ENCODE assay signal across 8 cellular contexts in the genomic region with DNA sequence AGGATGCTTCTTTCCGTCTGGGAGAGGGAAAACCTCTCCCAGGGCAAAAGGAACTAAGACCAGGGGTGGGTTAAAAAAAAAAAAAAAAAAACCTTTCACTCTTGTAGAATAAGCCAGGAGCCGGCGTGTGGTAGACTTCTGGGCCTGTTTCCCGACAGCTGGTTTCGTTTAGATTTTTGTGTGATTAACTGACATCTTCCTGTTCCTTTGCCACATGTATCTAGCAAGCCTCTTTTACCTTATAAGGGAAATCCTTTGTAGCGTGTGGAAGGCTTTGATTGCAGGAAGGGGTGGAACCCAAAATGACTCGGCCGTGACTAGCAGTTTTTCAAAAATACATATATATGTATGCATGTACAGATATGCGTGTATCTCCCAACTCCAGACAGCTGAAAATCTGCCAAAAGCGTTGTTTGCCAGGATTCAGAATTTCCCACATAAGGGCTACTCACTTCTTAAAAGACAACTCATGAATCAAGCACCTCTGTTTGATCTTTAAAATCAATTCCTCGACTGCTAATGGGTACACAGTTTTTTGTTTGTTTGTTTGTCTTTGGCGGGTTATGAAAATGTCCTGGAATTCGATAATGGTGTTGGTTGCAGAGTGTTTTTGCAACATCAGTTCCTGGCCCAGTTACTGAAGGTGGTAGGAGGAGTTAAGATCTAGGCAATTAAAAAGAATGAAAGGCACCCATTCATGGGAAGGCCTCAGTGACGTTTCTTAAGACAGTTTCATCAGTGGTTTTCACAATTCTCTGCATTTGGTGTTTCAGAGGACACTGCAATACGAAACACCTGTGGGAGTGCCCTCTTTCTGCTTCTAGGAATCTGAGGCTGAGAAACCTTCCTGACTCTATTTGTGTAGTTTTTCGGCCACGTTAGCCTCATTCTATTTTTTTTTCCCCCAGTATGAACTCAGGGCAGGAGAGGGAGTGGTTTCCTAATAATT. TPM values are rescaled to one million over a fixed set of nuclear protein-coding genes. Genes with fewer than 3 reads are reported as not detected.
DNase-seq lines count a peak whose midpoint lies in the region; ATAC-seq and TF ChIP-seq lines count a peak whose summit lies in the region.

No MANE protein-coding gene starts in this region.

- no peaks in the 10 kb centered on the region for H3K27me3 Mint-ChIP-seq in dendritic cell treated with granulocyte-macrophage colony-stimulating factor and Interleukin-4, amounts not matched to agents 40 ng/mL and 50 ng/mL, for 4 days

- TF ChIP-seq RAD21 in liver (IDR thresholded peaks at IDR 0.05) = peak in 1 of 2 donors; percentile 4

- WGBS in liver = 32% methylated on average over 17 of the region's 17 CpGs

- intact Hi-C loops in dendritic cell treated with granulocyte-macrophage colony-stimulating factor and Interleukin-4, amounts not matched to agents 40 ng/mL and 50 ng/mL, for 4 days (cut with micrococcal nuclease) = no loop called here

- no peaks in the 10 kb centered on the region for H3K27me3 ChIP-seq in liver (ENCODE audit: control insufficient read depth in 4 of 4, insufficient read depth in 4 of 4, low read length in 3 of 4)

- no peaks in the 10 kb centered on the region for H3K9me3 ChIP-seq in liver (ENCODE audit: control insufficient read depth in 4 of 4, low read length in 3 of 4)

- H3K4me1 Mint-ChIP-seq in dendritic cell treated with granulocyte-macrophage colony-stimulating factor and Interleukin-4, amounts not matched to agents 40 ng/mL and 50 ng/mL, for 4 days (ENCODE audit: low read depth) = peaks cover 81% of the 10 kb centered on the region

- H3K36me3 ChIP-seq in liver (ENCODE audit: control insufficient read depth in 4 of 4, insufficient read depth in 3 of 4, low read depth in 1 of 4, low read length in 3 of 4) = no peaks in the 10 kb centered on the region

- peak overlapping the region; percentile 93 for H3K27ac ChIP-seq in liver (ENCODE audit: low read depth in 1 of 2, low read length in 2 of 2)

- peak; percentile 41 for ATAC-seq in GM21515 (IDR thresholded peaks at IDR 0.05; ENCODE audit: unreplicated experiment)
- ATAC-seq in activated CD4-positive, CD25-positive, alpha-beta regulatory T cell treated with anti-CD3 and anti-CD28 coated beads, Interleukin-2, amount 50 U/mL, for 24 hours = peak; percentile 70 to 78

- H3K4me3 Mint-ChIP-seq in dendritic cell treated with granulocyte-macrophage colony-stimulating factor and Interleukin-4, amounts not matched to agents 40 ng/mL and 50 ng/mL, for 4 days = peak overlapping the region; percentile 82

- no peaks in the 10 kb centered on the region for H3K9me3 Mint-ChIP-seq in dendritic cell treated with granulocyte-macrophage colony-stimulating factor and Interleukin-4, amounts not matched to agents 40 ng/mL and 50 ng/mL, for 4 days

- peak overlapping the region in 1 of 3 donors; percentile 5 for H3K4me3 ChIP-seq in liver (ENCODE audit: low read depth in 1 of 3, low read length in 3 of 3)

- TF ChIP-seq CTCF in liver (IDR thresholded peaks at IDR 0.05; ENCODE audit: low read depth, low read length, missing input control) = no peak

- peaks cover 0 to 10% (median 2%) of the 10 kb centered on the region in 4 donors for H3K4me1 ChIP-seq in liver (ENCODE audit: control insufficient read depth in 4 of 4, insufficient read depth in 4 of 4, low read length in 3 of 4)

- peak overlapping the region; percentile 98 for H3K27ac Mint-ChIP-seq in dendritic cell treated with granulocyte-macrophage colony-stimulating factor and Interleukin-4, amounts not matched to agents 40 ng/mL and 50 ng/mL, for 4 days

- H3K36me3 Mint-ChIP-seq in dendritic cell treated with granulocyte-macrophage colony-stimulating factor and Interleukin-4, amounts not matched to agents 40 ng/mL and 50 ng/mL, for 4 days (ENCODE audit: low read depth) = peaks cover 84% of the 10 kb centered on the region

- peak; percentile 95 for DNase-seq in DMS 273 (lab: John Stamatoyannopoulos, UW; ENCODE audit: unreplicated experiment)
- peak; percentile 76 for DNase-seq in NCI-H2029 (lab: John Stamatoyannopoulos, UW)
- peak; percentile 50 for DNase-seq in stimulated activated CD8-positive, alpha-beta memory T cell treated with anti-CD3 and anti-CD28 coated beads, Interleukin-12 subunit alpha, Interleukin-12 subunit beta, amount 100 ng/mL, for 1 hour (ENCODE audit: low read depth)
- DNase-seq in SHP77 treated with DMSO at 0.1 percent for 48 hours (lab: John Stamatoyannopoulos, UW) = no peak

- H3K9ac ChIP-seq in liver (ENCODE audit: low read depth in 1 of 2, low read length in 2 of 2) = peak overlapping the region; percentile 57 to 85

TF ChIP-seq in liver, 16 proteins besides CTCF, POLR2A, EP300 and RAD21:
- TF ChIP-seq RXRA (IDR thresholded peaks at IDR 0.05) = no peak
- peak; percentile 18 for TF ChIP-seq NR2F2 (IDR thresholded peaks at IDR 0.05)
- TF ChIP-seq, protein P1, sequence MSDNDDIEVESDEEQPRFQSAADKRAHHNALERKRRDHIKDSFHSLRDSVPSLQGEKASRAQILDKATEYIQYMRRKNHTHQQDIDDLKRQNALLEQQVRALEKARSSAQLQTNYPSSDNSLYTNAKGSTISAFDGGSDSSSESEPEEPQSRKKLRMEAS (IDR thresholded peaks at IDR 0.05) = peak; percentile 34
- TF ChIP-seq EGR1 (IDR thresholded peaks at IDR 0.05; ENCODE audit: low read depth in 2 of 2) = no peak
- peak; percentile 33 for TF ChIP-seq SP1 (IDR thresholded peaks at IDR 0.05)
- no peak for TF ChIP-seq HNF4G (IDR thresholded peaks at IDR 0.05)
- no peak for TF ChIP-seq FOXA1 (IDR thresholded peaks at IDR 0.05)
- TF ChIP-seq, protein P2, sequence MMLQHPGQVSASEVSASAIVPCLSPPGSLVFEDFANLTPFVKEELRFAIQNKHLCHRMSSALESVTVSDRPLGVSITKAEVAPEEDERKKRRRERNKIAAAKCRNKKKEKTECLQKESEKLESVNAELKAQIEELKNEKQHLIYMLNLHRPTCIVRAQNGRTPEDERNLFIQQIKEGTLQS (IDR thresholded peaks at IDR 0.05) = no peak
- TF ChIP-seq YY1 (IDR thresholded peaks at IDR 0.05) = no peak
- TF ChIP-seq JUND (IDR thresholded peaks at IDR 0.05) = peak in 1 of 2 donors; percentile 31
- no peak for TF ChIP-seq HNF4A (conservative IDR thresholded peaks at IDR 0.05)
- TF ChIP-seq FOXA2 (IDR thresholded peaks at IDR 0.05) = no peak
- peak; percentile 35 for TF ChIP-seq REST (IDR thresholded peaks at IDR 0.05)
- TF ChIP-seq GABPA (IDR thresholded peaks at IDR 0.05 in 1 of 2, conservative IDR thresholded peaks at IDR 0.05 in 1 of 2) = peak; percentile 14 to 26
- no peak for TF ChIP-seq ZBTB33 (IDR thresholded peaks at IDR 0.05)

RNA-seq across cellular contexts. Expression of gene TPM4, which starts 2.7 kb away (rescaled TPM):
- total RNA-seq in liver = 10 to 100 TPM; 40.8 to 59.9 TPM
- polyA plus RNA-seq in liver = 10 to 100 TPM; 19.8 to 46.0 TPM

RNA-seq across cellular contexts. Expression of gene RAB8A, which starts 32.7 kb away (rescaled TPM):
- total RNA-seq in liver = 10 to 100 TPM; 45.6 to 52.0 TPM
- 10 to 100 TPM; 38.0 to 43.1 TPM for polyA plus RNA-seq in liver
